Comparison of ENCODE assay signal across 14 cellular contexts in genomic region chr7:83011954-83012353, GRCh38.
DNase-seq lines count a peak whose midpoint lies in the region; ATAC-seq, FAIRE-seq and TF ChIP-seq lines count a peak whose summit lies in the region.
"Had no signal": no experiment of that assay in that cellular context is flagged by ENCODE, and none has a peak within 500 bp of the region (broad histone marks: within the 10 kb centered on the region; RNA-seq: fewer than 3 reads in every experiment).

No MANE protein-coding gene starts in this region.

- H3K27me3 Mint-ChIP-seq in WTC11 (ENCODE audit: low read depth) = no peaks in the 10 kb centered on the region
- H3K27me3 Mint-ChIP-seq: CD8-positive, alpha-beta memory T cell had no signal

- DNase-seq in HCT116 (ENCODE audit: low read depth, low spot score) = no peak
- no peak for DNase-seq in WTC11 (ENCODE audit: low spot score)
- no peak for DNase-seq in frontal cortex (ENCODE audit: low spot score in 2 of 2)
- DNase-seq in lower leg skin (ENCODE audit: low spot score in 2 of 2) = no peak
- DNase-seq in ovary = no peak
- DNase-seq: CD8-positive, alpha-beta memory T cell; DMS79; GOT3; HFFc6; KG1 had no signal

- peak; percentile 38; the same call in 1 of the 2 replicates for ATAC-seq in HCT116
- ATAC-seq in WTC11 = peak; percentile 39
- no peak for ATAC-seq in GM19023 (IDR thresholded peaks at IDR 0.05; ENCODE audit: unreplicated experiment)

- no peak for TF ChIP-seq CTCF in HCT116 (IDR thresholded peaks at IDR 0.05 in 2 of 3, conservative IDR thresholded peaks at IDR 0.05 in 1 of 3; ENCODE audit: borderline replicate concordance in 1 of 3, insufficient read depth in 1 of 3, low read depth in 2 of 3, low read length in 2 of 3)
- TF ChIP-seq CTCF in WTC11 (IDR thresholded peaks at IDR 0.05) = no peak
- TF ChIP-seq CTCF in lower leg skin (IDR thresholded peaks at IDR 0.05) = no peak
- TF ChIP-seq CTCF in ovary (IDR thresholded peaks at IDR 0.05) = no peak

- peak; percentile 69 for FAIRE-seq in frontal cortex (lab: Jason Lieb, UNC)
- FAIRE-seq: GM12891 had no signal

- H3K4me3 Mint-ChIP-seq in WTC11 = no peak overlapping the region
- H3K4me3 Mint-ChIP-seq: CD8-positive, alpha-beta memory T cell; HFFc6 had no signal

- RAD21 ChIA-PET in HCT116 (lab: Charles Lee; ENCODE audit: low non-redundant PET in 1 of 2, low total read pairs in 2 of 2, uncharacterized antibody in 2 of 2, unreplicated experiment in 2 of 2) = no interaction called here

- CTCF ChIA-PET in HCT116 (lab: Charles Lee) (no interaction called here), WTC11 (lab: Charles Lee) (no interaction called here)

- H3K4me1 Mint-ChIP-seq in WTC11 = 0 out of 2 replicates have a peak, but pooled peaks cover 7% of the 10 kb centered on the region
- H3K4me1 Mint-ChIP-seq: CD8-positive, alpha-beta memory T cell had no signal

- H3K4me3 ChIP-seq in HCT116 (replicated peaks in 1 of 2; ENCODE audit: low read depth in 1 of 2, low read length in 2 of 2) (no peak overlapping the region), lower leg skin (ENCODE audit: low read depth, poor library complexity, severe bottlenecking) (no peak overlapping the region), ovary (no peak overlapping the region)
- H3K4me3 ChIP-seq: HAP-1 had no signal

- H3K27ac ChIP-seq in HCT116 (ENCODE audit: low read depth, low read length) (no peak overlapping the region), ovary (no peak overlapping the region)
- H3K27ac ChIP-seq: HL-60 had no signal

- H3K79me2 ChIP-seq in HCT116 (ENCODE audit: insufficient read depth, low read length) = no peaks in the 10 kb centered on the region

- intact Hi-C loops in HCT116 (cut with micrococcal nuclease) = no loop called here
- intact Hi-C loops in lower leg skin (cut with DNase I; ENCODE audit: low total_unique reads) = no loop called here
- intact Hi-C loops in ovary (cut with DNase I) = no loop called here

- H3K9me3 ChIP-seq in HCT116 (ENCODE audit: control insufficient read depth in 1 of 2, insufficient read depth in 1 of 2, low read depth in 1 of 2, low read length in 2 of 2) = no peaks in the 10 kb centered on the region
- no peaks in the 10 kb centered on the region for H3K9me3 ChIP-seq in ovary
- H3K9me3 ChIP-seq: HAP-1 had no signal

- BruUV-seq in HCT116 (replicated peaks; lab: Mats Ljungman, UMichigan) = no TSS peak

- TF ChIP-seq EP300 in ovary (IDR thresholded peaks at IDR 0.05) = no peak

- H4K20me1 ChIP-seq in HCT116 (ENCODE audit: insufficient read depth) = no peaks in the 10 kb centered on the region

- WGBS in lower leg skin, 2 donors = 80 to 87% methylated on average over 1 of the region's 1 CpG
- 84 to 90% (median 87%) methylated on average over 1 of the region's 1 CpG for WGBS in ovary, 3 donors

- H3K9ac ChIP-seq in HCT116 (ENCODE audit: low read length) = no peak overlapping the region

- no peaks in the 10 kb centered on the region for H3K9me3 Mint-ChIP-seq in WTC11

- peak overlapping the region; percentile 35 for H3K4me2 ChIP-seq in HCT116 (ENCODE audit: low read length)

- H3K4me1 ChIP-seq in HCT116 (ENCODE audit: control insufficient read depth in 1 of 2, insufficient read depth in 2 of 2, low read length in 2 of 2) (peaks cover 9% of the 10 kb centered on the region in 2 experiments; a peak in 3 of 4 replicates), ovary (ENCODE audit: insufficient read depth) (no peaks in the 10 kb centered on the region)
- H3K4me1 ChIP-seq: HAP-1 had no signal

- no peaks in the 10 kb centered on the region for H3K9me2 ChIP-seq in HCT116 (ENCODE audit: insufficient read depth)

- TF ChIP-seq POLR2A in HCT116 (IDR thresholded peaks at IDR 0.05; ENCODE audit: borderline replicate concordance, extremely low read depth, insufficient read depth, insufficient read length) (no peak), lower leg skin (IDR thresholded peaks at IDR 0.05) (no peak), ovary (IDR thresholded peaks at IDR 0.05) (no peak)

- POLR2A ChIA-PET in HCT116 (lab: Charles Lee) (no interaction called here), WTC11 (lab: Charles Lee) (no interaction called here)

- H3K27me3 ChIP-seq in HCT116 (ENCODE audit: insufficient read depth, low read length) (no peaks in the 10 kb centered on the region), ovary (no peaks in the 10 kb centered on the region)

- H3K36me3 ChIP-seq in HCT116 (ENCODE audit: control insufficient read depth in 1 of 2, insufficient read depth in 2 of 2, low read length in 2 of 2) = no peaks in the 10 kb centered on the region
- H3K36me3 ChIP-seq in ovary = no peaks in the 10 kb centered on the region
- H3K36me3 ChIP-seq: HAP-1 had no signal

- no peaks in the 10 kb centered on the region for H3K36me3 Mint-ChIP-seq in WTC11
- H3K36me3 Mint-ChIP-seq: CD8-positive, alpha-beta memory T cell had no signal

- no peak for TF ChIP-seq RAD21 in HCT116 (IDR thresholded peaks at IDR 0.05; ENCODE audit: low read depth)

- no peak overlapping the region for H2AFZ ChIP-seq in HCT116 (ENCODE audit: low read depth, low read length, poor library complexity, severe bottlenecking)

- H3K27ac Mint-ChIP-seq in WTC11 = no peak overlapping the region
- H3K27ac Mint-ChIP-seq: CD8-positive, alpha-beta memory T cell; HFFc6 had no signal

TF ChIP-seq in HCT116, 20 proteins besides CTCF, POLR2A, EP300 and RAD21:
- TF ChIP-seq FOSL1 (IDR thresholded peaks at IDR 0.05; ENCODE audit: low read depth) (no peak), SP1 (IDR thresholded peaks at IDR 0.05; ENCODE audit: low read depth) (no peak), EZH2phosphoT487 (IDR thresholded peaks at IDR 0.05; ENCODE audit: borderline replicate concordance) (no peak), ATF3 (IDR thresholded peaks at IDR 0.05) (no peak), POLR2AphosphoS5 (IDR thresholded peaks at IDR 0.05; ENCODE audit: low read depth, low read length) (no peak), ZBTB33 (IDR thresholded peaks at IDR 0.05; ENCODE audit: extremely low read depth, insufficient replicate concordance, low read length) (no peak), MAX (IDR thresholded peaks at IDR 0.05) (no peak), JUND (IDR thresholded peaks at IDR 0.05) (no peak; the same call in 1 of the 2 replicates)

TF ChIP-seq in WTC11, 78 proteins besides CTCF, POLR2A, EP300 and RAD21:
- TF ChIP-seq E2F1 (CRISPR knock-in tag; IDR thresholded peaks at IDR 0.05) (no peak), HMGA2 (CRISPR knock-in tag; IDR thresholded peaks at IDR 0.05) (0 out of 2 replicates have a peak, but pooled peaks have one; percentile 13)
TF ChIP-seq in WTC11: peak in this region for 1.
